In the genomic region with DNA sequence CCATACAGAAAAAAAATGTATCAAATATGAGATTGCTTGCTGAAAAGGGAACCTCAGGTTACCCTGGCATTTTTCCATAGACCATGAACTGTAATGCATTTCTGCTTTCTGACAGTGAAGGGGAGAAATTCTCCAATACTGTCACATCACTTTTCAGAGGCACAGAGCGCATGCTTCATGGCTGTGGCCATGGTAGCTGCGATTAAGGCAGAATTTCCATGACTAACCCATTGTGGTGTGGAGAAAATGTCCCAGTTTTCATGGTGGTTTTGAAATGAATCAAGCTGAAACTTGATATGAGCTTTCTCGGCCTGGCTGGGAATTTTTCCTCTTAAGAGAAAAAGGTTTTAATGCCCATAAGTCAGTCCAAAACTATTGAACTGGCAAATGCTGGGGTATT, we compare ENCODE assay signal across 12 cellular contexts. TPM values are rescaled to one million over a fixed set of nuclear protein-coding genes. Genes with fewer than 3 reads are reported as not detected.
DNase-seq lines count a peak whose midpoint lies in the region; ATAC-seq, FAIRE-seq and TF ChIP-seq lines count a peak whose summit lies in the region.
"Had no signal": no experiment of that assay in that cellular context is flagged by ENCODE, and none has a peak within 500 bp of the region (broad histone marks: within the 10 kb centered on the region; RNA-seq: fewer than 3 reads in every experiment).

No MANE protein-coding gene starts in this region.

- H3K4me1 Mint-ChIP-seq in activated CD4-positive, alpha-beta memory T cell treated with anti-CD3 and anti-CD28 coated beads for 36 hours (ENCODE audit: low read depth) = peaks cover 62% of the 10 kb centered on the region

- no peaks in the 10 kb centered on the region for H3K36me3 ChIP-seq in kidney (ENCODE audit: control insufficient read depth in 1 of 2, insufficient read depth in 2 of 2, low read length in 2 of 2)
- H3K36me3 ChIP-seq in esophagus muscularis mucosa = peaks cover 0 to 3% (median 0%) of the 10 kb centered on the region in 4 donors
- H3K36me3 ChIP-seq: thyroid gland had no signal

- H3K27ac Mint-ChIP-seq in activated CD4-positive, alpha-beta memory T cell treated with anti-CD3 and anti-CD28 coated beads for 36 hours = peak overlapping the region; percentile 73

- H3K4me3 ChIP-seq in kidney (ENCODE audit: low read length in 2 of 2) (no peak overlapping the region), esophagus muscularis mucosa (no peak overlapping the region)
- H3K4me3 ChIP-seq: thyroid gland had no signal

- H3K9me3 Mint-ChIP-seq in activated CD4-positive, alpha-beta memory T cell treated with anti-CD3 and anti-CD28 coated beads for 36 hours = no peaks in the 10 kb centered on the region

- no peak for FAIRE-seq in kidney (lab: Jason Lieb, UNC)

- H3K9me3 ChIP-seq in kidney (ENCODE audit: control insufficient read depth in 1 of 2, low read length in 2 of 2) (no peaks in the 10 kb centered on the region), esophagus muscularis mucosa (no peaks in the 10 kb centered on the region)
- H3K9me3 ChIP-seq: thyroid gland had no signal

- CTCF ChIA-PET in activated CD4-positive, alpha-beta memory T cell treated with anti-CD3 and anti-CD28 coated beads for 36 hours (lab: Charles Lee) = interaction anchor here (0.7 to 1.5 kb wide), 3 partner anchors 9 to 292 kb away, joined by 3 read pairs; no protein-coding TSS in a partner anchor

- no peak for TF ChIP-seq CTCF in kidney (IDR thresholded peaks at IDR 0.05; ENCODE audit: borderline replicate concordance, extremely low read depth, insufficient read depth)
- TF ChIP-seq CTCF in esophagus muscularis mucosa (IDR thresholded peaks at IDR 0.05) = no peak

- H3K27me3 Mint-ChIP-seq in activated CD4-positive, alpha-beta memory T cell treated with anti-CD3 and anti-CD28 coated beads for 36 hours = no peaks in the 10 kb centered on the region

- no peak for TF ChIP-seq POLR2A in esophagus muscularis mucosa (IDR thresholded peaks at IDR 0.05; ENCODE audit: low read depth)

- H3K36me3 Mint-ChIP-seq in activated CD4-positive, alpha-beta memory T cell treated with anti-CD3 and anti-CD28 coated beads for 36 hours = peaks cover under 1% of the 10 kb centered on the region

- no peak overlapping the region for H3K4me3 Mint-ChIP-seq in activated CD4-positive, alpha-beta memory T cell treated with anti-CD3 and anti-CD28 coated beads for 36 hours

- intact Hi-C loops in activated CD4-positive, alpha-beta memory T cell treated with anti-CD3 and anti-CD28 coated beads for 36 hours (cut with micrococcal nuclease) = loop anchor here (2.0 to 5.0 kb wide), 3 partner anchors 16 to 293 kb away; no protein-coding TSS in a partner anchor
- intact Hi-C loops in kidney (cut with DNase I) = no loop called here
- intact Hi-C loops in esophagus muscularis mucosa (cut with DNase I) = no loop called here

- WGBS in esophagus muscularis mucosa = 71% methylated on average over 3 of the region's 3 CpGs

- H3K27ac ChIP-seq in kidney (ENCODE audit: low read depth in 2 of 2, low read length in 2 of 2) = no peak overlapping the region
- no peak overlapping the region for H3K27ac ChIP-seq in esophagus muscularis mucosa (replicated peaks in 1 of 4)
- H3K27ac ChIP-seq: thyroid gland had no signal

- POLR2A ChIA-PET in activated CD4-positive, alpha-beta memory T cell treated with anti-CD3 and anti-CD28 coated beads for 36 hours (lab: Charles Lee) = interaction anchor here (0.6 to 1.6 kb wide), 4 partner anchors 11 to 245 kb away, joined by 3 to 6 read pairs (median 4); no protein-coding TSS in a partner anchor

- H3K9ac ChIP-seq in kidney (ENCODE audit: low read length in 2 of 2) = no peak overlapping the region

- peaks cover 0 to 3% (median 0%) of the 10 kb centered on the region in 4 donors for H3K27me3 ChIP-seq in esophagus muscularis mucosa
- H3K27me3 ChIP-seq: thyroid gland had no signal

- DNase-seq in CD1c-positive myeloid dendritic cell (ENCODE audit: extremely low spot score) = peak; percentile 3
- DNase-seq in HCEC 1CT = peak; percentile 38
- peak; percentile 59 for DNase-seq in activated CD4-positive, alpha-beta memory T cell treated with anti-CD3 and anti-CD28 coated beads for 36 hours
- DNase-seq in kidney tubule cell (ENCODE audit: low spot score) = peak; percentile 6
- no peak for DNase-seq in kidney
- no peak for DNase-seq in esophagus muscularis mucosa (ENCODE audit: extremely low spot score)
- DNase-seq: NCI-H1092, posterior cingulate gyrus, Right ventricle myocardium superior, thyroid gland had no signal

- ATAC-seq in HG03139 (IDR thresholded peaks at IDR 0.05; ENCODE audit: unreplicated experiment) (no peak), GM21528 (IDR thresholded peaks at IDR 0.05; ENCODE audit: low FRiP score, unreplicated experiment) (no peak)

- H3K4me1 ChIP-seq in kidney (ENCODE audit: control insufficient read depth in 1 of 2, insufficient read depth in 1 of 2, low read depth in 1 of 2, low read length in 2 of 2) = no peaks in the 10 kb centered on the region
- H3K4me1 ChIP-seq in esophagus muscularis mucosa = no peaks in the 10 kb centered on the region
- H3K4me1 ChIP-seq: thyroid gland had no signal

- no peak for TF ChIP-seq EP300 in esophagus muscularis mucosa (IDR thresholded peaks at IDR 0.05)

RNA-seq across cellular contexts. Expression of gene MAP3K15, which starts 39.5 kb away (rescaled TPM):
- total RNA-seq in activated CD4-positive, alpha-beta memory T cell treated with anti-CD3 and anti-CD28 coated beads for 36 hours = under 1 TPM; 0.31 to 0.69 TPM
- 3.7 TPM for total RNA-seq in kidney
- 5.0 TPM for polyA plus RNA-seq in kidney (ENCODE audit: insufficient read depth, low read depth, low replicate concordance)
- under 1 TPM in 2 of 4 donors, not detected in 2; 0.13 to 0.33 TPM for total RNA-seq in esophagus muscularis mucosa
- total RNA-seq: Right ventricle myocardium superior, thyroid gland had no signal

Comparison
In these comparisons a context has a peak if more than half of its experiments do, and no peak if none do; other contexts are left out.
1. DNase-seq: peak in CD1c-positive myeloid dendritic cell (single experiment), HCEC 1CT (single experiment), activated CD4-positive, alpha-beta memory T cell treated with anti-CD3 and anti-CD28 coated beads for 36 hours (single experiment) and kidney tubule cell (single experiment); none in kidney (single experiment) and esophagus muscularis mucosa (single experiment).